ENCODE assay signal across 1 cellular context in genomic region chr6:35083507-35083906, GRCh38.
TF ChIP-seq lines count a peak whose summit lies in the region.

No MANE protein-coding gene starts in this region.

TF ChIP-seq in WTC11, 78 proteins besides CTCF, POLR2A, EP300 and RAD21 (continued from another document):
- TF ChIP-seq OVOL2 (CRISPR knock-in tag; IDR thresholded peaks at IDR 0.05; ENCODE audit: borderline replicate concordance) (no peak), JAZF1 (CRISPR knock-in tag; IDR thresholded peaks at IDR 0.05) (no peak)
